In the genomic region with DNA sequence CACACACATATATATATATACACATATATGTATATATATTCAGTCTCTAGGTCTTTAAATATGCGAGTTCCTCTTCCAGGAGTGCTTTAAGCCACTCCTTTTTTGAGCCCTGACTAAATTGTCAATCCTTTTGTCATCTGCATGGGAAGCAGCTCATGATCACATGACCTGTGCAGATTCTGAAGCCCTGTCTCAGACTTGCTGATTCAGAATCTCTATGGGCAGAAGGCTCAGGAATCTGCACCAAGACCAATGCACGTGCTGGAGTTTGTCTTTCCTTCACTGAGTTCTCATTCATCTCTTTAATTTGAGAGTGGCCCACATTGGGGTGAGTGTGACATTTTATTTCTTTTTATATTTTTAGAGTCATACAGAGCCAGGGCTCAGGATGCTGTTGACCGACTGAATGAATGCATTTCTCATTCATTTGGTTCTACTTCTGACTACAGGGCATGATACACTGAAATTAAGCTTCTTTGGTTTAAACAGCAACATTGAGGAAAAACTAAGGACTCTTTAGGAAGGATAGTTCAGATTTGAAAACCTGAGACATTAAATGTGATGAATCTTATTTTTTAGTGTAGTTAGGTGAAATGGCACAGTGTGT, we compare ENCODE assay signal across 1 cellular context.
TF ChIP-seq lines count a peak whose summit lies in the region.

No MANE protein-coding gene starts in this region.

TF ChIP-seq in K562, 482 proteins besides CTCF, POLR2A, EP300 and RAD21 (continued from another document and continues in another):
- no peak for TF ChIP-seq AFF1 (IDR thresholded peaks at IDR 0.05; ENCODE audit: low read depth in 1 of 2, partially characterized antibody in 2 of 2)
- TF ChIP-seq MCM7 (IDR thresholded peaks at IDR 0.05) = no peak
- TF ChIP-seq ZNF778 (CRISPR knock-in tag; IDR thresholded peaks at IDR 0.05) = no peak
- 0 out of 2 replicates have a peak, but pooled peaks have one; percentile 14 for TF ChIP-seq GABPA (tag; conservative IDR thresholded peaks at IDR 0.05; ENCODE audit: low read depth)
- TF ChIP-seq STAT5A (IDR thresholded peaks at IDR 0.05; ENCODE audit: borderline replicate concordance, low read length) = no peak
- TF ChIP-seq, protein P1, sequence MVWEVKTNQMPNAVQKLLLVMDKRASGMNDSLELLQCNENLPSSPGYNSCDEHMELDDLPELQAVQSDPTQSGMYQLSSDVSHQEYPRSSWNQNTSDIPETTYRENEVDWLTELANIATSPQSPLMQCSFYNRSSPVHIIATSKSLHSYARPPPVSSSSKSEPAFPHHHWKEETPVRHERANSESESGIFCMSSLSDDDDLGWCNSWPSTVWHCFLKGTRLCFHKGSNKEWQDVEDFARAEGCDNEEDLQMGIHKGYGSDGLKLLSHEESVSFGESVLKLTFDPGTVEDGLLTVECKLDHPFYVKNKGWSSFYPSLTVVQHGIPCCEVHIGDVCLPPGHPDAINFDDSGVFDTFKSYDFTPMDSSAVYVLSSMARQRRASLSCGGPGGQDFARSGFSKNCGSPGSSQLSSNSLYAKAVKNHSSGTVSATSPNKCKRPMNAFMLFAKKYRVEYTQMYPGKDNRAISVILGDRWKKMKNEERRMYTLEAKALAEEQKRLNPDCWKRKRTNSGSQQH (CRISPR knock-in tag; IDR thresholded peaks at IDR 0.05) = no peak
- TF ChIP-seq POLR2G (IDR thresholded peaks at IDR 0.05; ENCODE audit: low read depth, low read length) = no peak
- TF ChIP-seq FOXM1 (IDR thresholded peaks at IDR 0.05; ENCODE audit: low read depth) = no peak
- no peak for TF ChIP-seq FOXM1 (CRISPR knock-in tag; IDR thresholded peaks at IDR 0.05; ENCODE audit: low read depth)
- no peak for TF ChIP-seq TAF7 (tag; IDR thresholded peaks at IDR 0.05)
- TF ChIP-seq RBM34 (IDR thresholded peaks at IDR 0.05; ENCODE audit: borderline replicate concordance, insufficient read depth, low read length) = no peak
- TF ChIP-seq ZNF507 (tag; conservative IDR thresholded peaks at IDR 0.05) = no peak
- TF ChIP-seq ZNF274 (IDR thresholded peaks at IDR 0.05; ENCODE audit: borderline replicate concordance, low read depth, low read length) = no peak
- no peak for TF ChIP-seq TSHZ1 (CRISPR knock-in tag; IDR thresholded peaks at IDR 0.05)
- TF ChIP-seq TAL1 (IDR thresholded peaks at IDR 0.05) = no peak
- TF ChIP-seq JUN (IDR thresholded peaks at IDR 0.05; ENCODE audit: borderline replicate concordance, low read depth, low read length) = no peak
- TF ChIP-seq JUN (CRISPR knock-in tag; IDR thresholded peaks at IDR 0.05; ENCODE audit: borderline replicate concordance) = no peak
- TF ChIP-seq, protein P2, sequence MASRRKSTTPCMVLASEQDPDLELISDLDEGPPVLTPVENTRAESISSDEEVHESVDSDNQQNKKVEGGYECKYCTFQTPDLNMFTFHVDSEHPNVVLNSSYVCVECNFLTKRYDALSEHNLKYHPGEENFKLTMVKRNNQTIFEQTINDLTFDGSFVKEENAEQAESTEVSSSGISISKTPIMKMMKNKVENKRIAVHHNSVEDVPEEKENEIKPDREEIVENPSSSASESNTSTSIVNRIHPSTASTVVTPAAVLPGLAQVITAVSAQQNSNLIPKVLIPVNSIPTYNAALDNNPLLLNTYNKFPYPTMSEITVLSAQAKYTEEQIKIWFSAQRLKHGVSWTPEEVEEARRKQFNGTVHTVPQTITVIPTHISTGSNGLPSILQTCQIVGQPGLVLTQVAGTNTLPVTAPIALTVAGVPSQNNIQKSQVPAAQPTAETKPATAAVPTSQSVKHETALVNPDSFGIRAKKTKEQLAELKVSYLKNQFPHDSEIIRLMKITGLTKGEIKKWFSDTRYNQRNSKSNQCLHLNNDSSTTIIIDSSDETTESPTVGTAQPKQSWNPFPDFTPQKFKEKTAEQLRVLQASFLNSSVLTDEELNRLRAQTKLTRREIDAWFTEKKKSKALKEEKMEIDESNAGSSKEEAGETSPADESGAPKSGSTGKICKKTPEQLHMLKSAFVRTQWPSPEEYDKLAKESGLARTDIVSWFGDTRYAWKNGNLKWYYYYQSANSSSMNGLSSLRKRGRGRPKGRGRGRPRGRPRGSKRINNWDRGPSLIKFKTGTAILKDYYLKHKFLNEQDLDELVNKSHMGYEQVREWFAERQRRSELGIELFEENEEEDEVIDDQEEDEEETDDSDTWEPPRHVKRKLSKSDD (conservative IDR thresholded peaks at IDR 0.05; ENCODE audit: low read length) = no peak
- TF ChIP-seq RNF2 (IDR thresholded peaks at IDR 0.05) = no peak
- TF ChIP-seq E2F4 (CRISPR knock-in tag; IDR thresholded peaks at IDR 0.05; ENCODE audit: low read depth) = no peak
- no peak for TF ChIP-seq ZNF584 (CRISPR knock-in tag; IDR thresholded peaks at IDR 0.05; ENCODE audit: low read depth)
- no peak for TF ChIP-seq MCM5 (IDR thresholded peaks at IDR 0.05; ENCODE audit: low read depth)
- TF ChIP-seq FOXK1 (CRISPR knock-in tag; IDR thresholded peaks at IDR 0.05; ENCODE audit: borderline replicate concordance) = no peak
- peak; percentile 65 for TF ChIP-seq ZNF316 (IDR thresholded peaks at IDR 0.05)
- TF ChIP-seq MEF2D (tag; conservative IDR thresholded peaks at IDR 0.05; ENCODE audit: low read depth) = no peak
- TF ChIP-seq ZNF318 (IDR thresholded peaks at IDR 0.05; ENCODE audit: borderline replicate concordance in 1 of 2, low read depth in 1 of 2) = peak in 1 of 2 experiments; percentile 51; a peak in 1 of 4 replicates
- TF ChIP-seq SP1 (CRISPR knock-in tag; IDR thresholded peaks at IDR 0.05) = 0 out of 2 replicates have a peak, but pooled peaks have one; percentile 14
- TF ChIP-seq HIVEP1 (CRISPR knock-in tag; IDR thresholded peaks at IDR 0.05) = no peak
- peak; percentile 76 for TF ChIP-seq ZNF589 (CRISPR knock-in tag; IDR thresholded peaks at IDR 0.05; ENCODE audit: low read depth)
- TF ChIP-seq POLR2AphosphoS5 (IDR thresholded peaks at IDR 0.05; ENCODE audit: control insufficient read depth, insufficient read depth, low read depth, low read length) = no peak
- TF ChIP-seq ZNF764 (CRISPR knock-in tag; IDR thresholded peaks at IDR 0.05; ENCODE audit: low read depth) = no peak
